ENCODE assay signal across 8 cellular contexts in the genomic region with DNA sequence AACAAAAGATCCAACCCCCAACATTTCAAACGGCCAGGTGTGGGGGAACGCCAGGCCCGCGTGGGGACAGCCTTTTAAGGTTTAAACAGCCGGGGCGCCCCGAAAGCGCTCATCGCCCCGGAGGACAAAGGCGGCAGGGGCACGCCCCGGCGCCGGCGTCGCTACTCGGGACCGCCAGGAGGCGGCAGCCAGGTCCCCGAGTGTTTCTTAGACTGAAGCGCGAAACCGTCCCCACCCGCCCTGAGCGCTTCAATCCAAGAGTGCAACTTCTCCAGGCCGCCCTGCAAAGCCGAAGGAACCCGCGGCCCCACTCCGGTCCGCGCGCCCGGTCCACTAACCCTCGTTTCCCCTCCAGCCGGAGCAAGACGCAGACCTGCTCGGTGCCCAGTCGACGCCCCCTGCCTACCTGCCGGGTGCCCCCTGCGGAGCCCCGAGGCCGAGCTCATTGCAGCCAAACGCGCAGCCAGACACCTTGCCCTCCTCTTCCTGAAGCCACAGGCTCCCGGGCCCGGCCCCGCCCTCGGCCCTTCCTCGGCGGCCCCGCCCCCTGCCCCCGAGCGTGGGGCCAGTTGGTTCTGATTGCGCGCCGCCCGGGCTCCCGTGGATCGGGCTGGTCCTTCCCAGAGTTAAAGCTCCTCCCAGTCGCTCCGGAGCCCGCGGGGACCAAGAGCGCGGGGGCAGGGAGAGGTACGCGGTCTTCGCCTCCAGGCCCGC. TPM values are rescaled to one million over a fixed set of nuclear protein-coding genes. Genes with fewer than 3 reads are reported as not detected.
DNase-seq lines count a peak whose midpoint lies in the region; ATAC-seq and TF ChIP-seq lines count a peak whose summit lies in the region.

A gene (minus strand): TSS at position 496 of the 714 bp plus-strand sequence. CDS start 50 bp downstream, at position 446.

- peak within 1 kb of the TSS; percentile 73 to 85 for H3K4me3 ChIP-seq in right atrium auricular region
- peak within 1 kb of the TSS; percentile 68 to 81 for H3K4me3 ChIP-seq in uterus

- in situ Hi-C loops in GM13976 (cut with MboI; ENCODE audit: low sequenced_read_pairs, unreplicated experiment) = no loop called here

- TF ChIP-seq CTCF in GM13976 (IDR thresholded peaks at IDR 0.05; ENCODE audit: borderline replicate concordance, control extremely low read depth, extremely low read depth, insufficient read depth, missing control alignments) (peak; percentile 68), right atrium auricular region (IDR thresholded peaks at IDR 0.05) (peak; percentile 70 to 82), uterus (IDR thresholded peaks at IDR 0.05) (peak; percentile 37 to 76 (median 53))

- peak; percentile 87 for DNase-seq in GM13976 (ENCODE audit: low spot score)
- DNase-seq in NCI-H1417 (lab: John Stamatoyannopoulos, UW) = peak; percentile 61 to 97 (median 96)
- DNase-seq in anterior cingulate cortex (lab: John Stamatoyannopoulos, UW) = peak in 57 of 58 donors; percentile 26 to 83 (median 65)
- peak; percentile 86 for DNase-seq in right atrium auricular region (ENCODE audit: low spot score)
- DNase-seq in pulmonary artery endothelial cell (ENCODE audit: low read depth, low spot score) = peak; percentile 35
- peak; percentile 83 to 85 for DNase-seq in uterus

- H3K9me3 ChIP-seq in right atrium auricular region (no peaks in the 10 kb centered on the region), uterus (no peaks in the 10 kb centered on the region)

- peaks cover 0 to 26% of the 10 kb centered on the region in 2 donors for H3K4me1 ChIP-seq in right atrium auricular region
- peaks cover 0 to 6% of the 10 kb centered on the region in 2 donors for H3K4me1 ChIP-seq in uterus

- H3K27me3 ChIP-seq in right atrium auricular region = no peaks in the 10 kb centered on the region
- H3K27me3 ChIP-seq in uterus = no peaks in the 10 kb centered on the region

- peak; percentile 32 to 48 for TF ChIP-seq POLR2A in uterus (IDR thresholded peaks at IDR 0.05)

- intact Hi-C loops in T-helper 2 cell treated with Interferon-gamma antibody and Interleukin-4, amounts not matched to agents 100 ng/mL and 5 ng/mL, for 36 hours (cut with micrococcal nuclease) = loop anchor here (1.0 to 2.0 kb wide), 7 partner anchors 26 to 275 kb away; a partner anchor contains a TSS
- intact Hi-C loops in uterus (cut with DNase I; ENCODE audit: low total_unique reads) = loop anchor here (10.0 kb wide), 1 partner anchor 268 kb away; a partner anchor contains a TSS

- peak within 1 kb of the TSS; percentile 84 to 91 for H3K27ac ChIP-seq in right atrium auricular region
- peak within 1 kb of the TSS; percentile 76 to 87 for H3K27ac ChIP-seq in uterus

- ATAC-seq in HG02763 (IDR thresholded peaks at IDR 0.05; ENCODE audit: unreplicated experiment) = peak; percentile 68

- H3K36me3 ChIP-seq in right atrium auricular region = peaks cover 6% of the 10 kb centered on the region
- H3K36me3 ChIP-seq in uterus = no peaks in the 10 kb centered on the region

RNA-seq across cellular contexts. Expression of the gene that starts here (rescaled TPM):
- total RNA-seq in T-helper 2 cell treated with Interferon-gamma antibody and Interleukin-4, amounts not matched to agents 100 ng/mL and 5 ng/mL, for 36 hours = 30.5 and 33.1 TPM in 2 replicates
- total RNA-seq in right atrium auricular region (10 to 100 TPM in 1 of 2 donors, 1 to 10 TPM in 1; 8.6 to 18.2 TPM), pulmonary artery endothelial cell (43.3 and 46.8 TPM in 2 replicates), uterus (100 to 1,000 TPM in 1 of 4 donors, 10 to 100 TPM in 3; 17.0 to 121 (median 43.7) TPM)

Comparison
In these comparisons a context has a peak if more than half of its experiments do, and no peak if none do; other contexts are left out.
1. Peak in every context shown above with its lines: DNase-seq, ATAC-seq, H3K4me3 ChIP-seq and H3K27ac ChIP-seq.
2. DNase-seq: peak in every context shown above with its lines; median percentile 96 in NCI-H1417; 87 in GM13976; 86 in right atrium auricular region; 84 in uterus; 65 in anterior cingulate cortex; 35 in pulmonary artery endothelial cell.